Comparison of ENCODE assay signal across 23 cellular contexts in the genomic region with DNA sequence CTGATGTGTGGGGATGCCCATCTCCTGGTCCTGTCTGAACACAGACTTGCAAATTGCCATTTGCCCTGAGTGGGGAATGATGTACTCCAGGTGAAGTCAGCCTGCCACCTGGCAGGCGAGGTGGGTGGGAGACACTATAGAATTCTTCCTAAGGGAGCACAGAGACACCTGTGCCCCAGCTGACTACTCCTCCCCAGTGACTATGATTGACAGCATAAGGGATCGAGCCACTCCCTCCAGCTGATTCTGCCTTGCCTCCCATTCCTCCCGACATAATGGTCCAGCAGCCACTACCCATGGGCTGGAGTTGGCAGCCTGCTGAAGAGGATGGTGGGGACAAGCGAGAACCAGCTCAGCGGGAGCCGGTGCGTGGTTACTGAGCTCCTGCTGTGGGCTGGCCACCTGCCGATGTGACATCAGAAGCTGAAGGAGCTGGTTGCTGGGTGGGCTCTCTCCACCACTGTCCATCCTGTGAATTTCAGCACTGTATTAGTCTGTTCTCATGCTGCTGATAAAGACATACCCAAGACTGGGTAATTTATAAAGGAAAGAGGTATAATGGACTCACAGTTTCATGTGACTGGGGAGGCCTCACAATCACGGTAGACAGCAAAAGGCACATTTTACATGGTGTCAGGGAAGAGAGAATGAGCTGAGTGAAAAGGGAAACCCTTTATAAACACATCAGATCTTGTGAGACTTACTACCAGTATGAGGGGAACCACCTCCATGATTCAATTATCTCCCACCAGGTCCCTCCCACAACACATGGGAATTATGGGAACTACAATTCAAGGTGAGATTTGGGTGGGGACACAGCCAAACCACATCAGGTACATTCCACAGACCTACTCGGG.
DNase-seq lines count a peak whose midpoint lies in the region; ATAC-seq, FAIRE-seq and TF ChIP-seq lines count a peak whose summit lies in the region.
"Had no signal": no experiment of that assay in that cellular context is flagged by ENCODE, and none has a peak within 500 bp of the region (broad histone marks: within the 10 kb centered on the region; RNA-seq: fewer than 3 reads in every experiment).

No MANE protein-coding gene starts in this region.

- CTCF ChIA-PET in HEK293T (lab: Yijun Ruan, JAX), result no interaction called here

- DNase-seq in NCI-H1105 treated with DMSO at 0.1 percent for 48 hours (lab: John Stamatoyannopoulos, UW) (peak; percentile 24), NCI-H1105 (lab: John Stamatoyannopoulos, UW) (no peak), HEK293T (ENCODE audit: extremely low spot score) (no peak), NCI-H2171 treated with DMSO at 0.1 percent for 48 hours (lab: John Stamatoyannopoulos, UW) (peak; percentile 97), left kidney (ENCODE audit: low read depth, low spot score) (peak; percentile 31), NCI-H2081 treated with DMSO at 0.1 percent for 48 hours (lab: John Stamatoyannopoulos, UW) (no peak), D721Med (ENCODE audit: insufficient read length, low spot score) (no peak)
- DNase-seq: 8988T; activated CD8-positive, alpha-beta T cell treated with anti-CD3 and anti-CD28 coated beads, Interleukin-2, amount 10 ng/mL, durations not matched to agents 7 days and 5 days; activated naive CD4-positive, alpha-beta T cell treated with anti-CD3 and anti-CD28 coated beads, Interleukin-2, amount 50 U/mL, for 16 hours; aorta; CD4-positive, alpha-beta memory T cell; central memory CD4-positive, alpha-beta T cell; head of caudate nucleus; naive thymus-derived CD4-positive, alpha-beta T cell; NCI-H1436 treated with DMSO at 0.1 percent for 48 hours; NCI-H526 treated with DMSO at 0.1 percent for 48 hours; spleen; stimulated activated CD4-positive, alpha-beta T cell treated with anti-CD3 and anti-CD28 coated beads, Interleukin-4, amount 100 ng/mL, for 1 hour; stimulated activated naive CD4-positive, alpha-beta T cell; testis had no signal

- POLR2A ChIA-PET in HEK293T (lab: Yijun Ruan, JAX), result no interaction called here

- FAIRE-seq in D721Med (lab: Jason Lieb, UNC), result no peak
- FAIRE-seq: GM19239 had no signal

- ATAC-seq in GM21717 (IDR thresholded peaks at IDR 0.05; ENCODE audit: unreplicated experiment), result no peak
- ATAC-seq: activated CD8-positive, alpha-beta T cell treated with anti-CD3 and anti-CD28 coated beads, Interleukin-2, amount 10 ng/mL, durations not matched to agents 7 days and 5 days; naive thymus-derived CD4-positive, alpha-beta T cell had no signal

- no peak for TF ChIP-seq CTCF in D721Med (IDR thresholded peaks at IDR 0.05; ENCODE audit: insufficient read depth, missing control alignments)

TF ChIP-seq in HEK293T, 16 proteins besides CTCF, POLR2A, EP300 and RAD21:
- no peak for TF ChIP-seq SUZ12 (IDR thresholded peaks at IDR 0.05)
- no peak for TF ChIP-seq TARDBP (IDR thresholded peaks at IDR 0.05)
- TF ChIP-seq L3MBTL2 (conservative IDR thresholded peaks at IDR 0.05), result no peak
- peak; percentile 82 for TF ChIP-seq PKNOX1 (IDR thresholded peaks at IDR 0.05)
- TF ChIP-seq NFRKB (IDR thresholded peaks at IDR 0.05), result no peak
- no peak for TF ChIP-seq FOXA1 (IDR thresholded peaks at IDR 0.05)
- TF ChIP-seq SP1 (IDR thresholded peaks at IDR 0.05), result no peak
- no peak for TF ChIP-seq HDGF (IDR thresholded peaks at IDR 0.05; ENCODE audit: borderline replicate concordance)

Comparison
In these comparisons a context has a peak if more than half of its experiments do, and no peak if none do; other contexts are left out.
1. DNase-seq: peak in NCI-H1105 treated with DMSO at 0.1 percent for 48 hours (single experiment), NCI-H2171 treated with DMSO at 0.1 percent for 48 hours (single experiment) and left kidney (single experiment); none in NCI-H1105 (single experiment), HEK293T (single experiment), NCI-H2081 treated with DMSO at 0.1 percent for 48 hours (single experiment) and D721Med (single experiment).